ENCODE assay signal across 8 cellular contexts in genomic region chr3:39541917-39542329, GRCh38.
A peak's percentile ranks its signal among the peaks of the same experiment; 100 is the strongest.
DNase-seq lines count a peak whose midpoint lies in the region; ATAC-seq, FAIRE-seq and TF ChIP-seq lines count a peak whose summit lies in the region.

No MANE protein-coding gene starts in this region.

- in situ Hi-C loops in SK-MEL-5 (cut with HindIII; ENCODE audit: low pct_unique_long_range_greater_than_20kb, low sequenced_read_pairs), result no loop called here

- H3K4me1 ChIP-seq in right cardiac atrium (ENCODE audit: control insufficient read depth, insufficient read depth, low read length), result peaks cover 3% of the 10 kb centered on the region

- H3K27me3 ChIP-seq in right cardiac atrium (ENCODE audit: control insufficient read depth, insufficient read depth), result no peaks in the 10 kb centered on the region

- TF ChIP-seq CTCF in GM20000 (IDR thresholded peaks at IDR 0.05; ENCODE audit: extremely low read depth, missing control alignments), result no peak

- intact Hi-C loops in right cardiac atrium (cut with DNase I) (loop anchor here in 3 of 4 donors (10.0 kb wide), 1 partner anchor 633 kb away; no protein-coding TSS in a partner anchor), left colon (cut with DNase I, micrococcal nuclease) (no loop called here)

- DNase-seq in A172 (ENCODE audit: low spot score), result peak; percentile 25
- DNase-seq in GM18507 (ENCODE audit: extremely low spot score, insufficient read length, low read depth), result no peak
- DNase-seq in SK-MEL-5 (ENCODE audit: low read depth, low spot score), result peak; percentile 55
- no peak for DNase-seq in right cardiac atrium
- no peak for DNase-seq in GF-D8 (lab: John Stamatoyannopoulos, UW)
- no peak for DNase-seq in GM20000 (ENCODE audit: low spot score)
- no peak for DNase-seq in left colon

- no peak overlapping the region for H3K27ac ChIP-seq in right cardiac atrium (ENCODE audit: low read length)

- FAIRE-seq in GM18507 (lab: Jason Lieb, UNC), result peak; percentile 61

- no peaks in the 10 kb centered on the region for H3K9me3 ChIP-seq in right cardiac atrium (ENCODE audit: control insufficient read depth, low read length)

- H3K4me3 ChIP-seq in right cardiac atrium (ENCODE audit: low read length), result peak overlapping the region; percentile 50

- ATAC-seq in right cardiac atrium, result peak in 1 of 2 donors; percentile 70
- no peak for ATAC-seq in left colon
- ATAC-seq in GM21528 (IDR thresholded peaks at IDR 0.05; ENCODE audit: low FRiP score, unreplicated experiment), result no peak

- WGBS in right cardiac atrium, result 20% methylated on average over 5 of the region's 5 CpGs

Comparison
In these comparisons a context has a peak if more than half of its experiments do, and no peak if none do; other contexts are left out.
1. DNase-seq: peak in A172 (single experiment) and SK-MEL-5 (single experiment); none in GM18507 (single experiment), right cardiac atrium (0 of 3), GF-D8 (single experiment), GM20000 (single experiment) and left colon (0 of 2).
2. intact Hi-C loops: an anchor here in right cardiac atrium (10.0 kb wide); none called in left colon.